Comparison of ENCODE assay signal across 20 cellular contexts in the genomic region with DNA sequence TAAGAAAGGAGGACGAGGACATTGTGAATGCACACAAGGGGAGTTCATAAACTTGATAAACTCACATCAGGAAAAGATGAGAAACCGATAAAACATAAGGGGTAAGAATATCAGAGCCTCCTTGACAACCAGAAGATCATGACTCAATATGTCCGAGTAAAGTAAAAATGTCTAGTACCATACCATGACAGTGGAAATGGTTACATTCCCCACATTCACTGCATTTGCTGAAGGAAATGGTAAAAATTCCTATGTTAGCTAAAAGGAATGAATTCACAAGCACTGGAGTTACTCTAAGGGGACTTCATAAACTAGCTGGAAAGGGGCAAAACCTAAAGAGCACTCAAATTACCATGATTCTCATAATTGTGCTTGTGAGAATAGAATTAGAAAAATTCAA. TPM values are rescaled to one million over a fixed set of nuclear protein-coding genes. Genes with fewer than 3 reads are reported as not detected.
DNase-seq lines count a peak whose midpoint lies in the region; ATAC-seq and TF ChIP-seq lines count a peak whose summit lies in the region.
"Had no signal": no experiment of that assay in that cellular context is flagged by ENCODE, and none has a peak within 500 bp of the region (broad histone marks: within the 10 kb centered on the region; RNA-seq: fewer than 3 reads in every experiment).

No MANE protein-coding gene starts in this region.

- H3K9me3 Mint-ChIP-seq in chondrocyte (ENCODE audit: low read depth), result peaks cover 10% of the 10 kb centered on the region
- peaks cover 24% of the 10 kb centered on the region for H3K9me3 Mint-ChIP-seq in nephron
- peaks cover 13 to 16% of the 10 kb centered on the region in 2 donors for H3K9me3 Mint-ChIP-seq in stimulated activated naive B cell treated with anti-CD40 and anti-IgM and Interleukin-4, amounts not matched to agents 10 μg/mL and 1 μg/mL and 100 μg/mL, for 72 hours

- H3K36me3 Mint-ChIP-seq in chondrocyte (ENCODE audit: low read depth) (peaks cover 7% of the 10 kb centered on the region), nephron (ENCODE audit: low read depth) (peaks cover 13% of the 10 kb centered on the region)
- peaks cover 0 to 5% of the 10 kb centered on the region in 2 donors for H3K36me3 Mint-ChIP-seq in stimulated activated naive B cell treated with anti-CD40 and anti-IgM and Interleukin-4, amounts not matched to agents 10 μg/mL and 1 μg/mL and 100 μg/mL, for 72 hours
- H3K36me3 Mint-ChIP-seq: CD4-positive, CD25-positive, alpha-beta regulatory T cell had no signal

- H3K27me3 Mint-ChIP-seq in chondrocyte (ENCODE audit: low read depth) (no peaks in the 10 kb centered on the region), nephron (ENCODE audit: low read depth) (peaks cover under 1% of the 10 kb centered on the region)
- H3K27me3 Mint-ChIP-seq in stimulated activated naive B cell treated with anti-CD40 and anti-IgM and Interleukin-4, amounts not matched to agents 10 μg/mL and 1 μg/mL and 100 μg/mL, for 72 hours, result no peaks in the 10 kb centered on the region
- H3K27me3 Mint-ChIP-seq: CD4-positive, CD25-positive, alpha-beta regulatory T cell had no signal

- no peak overlapping the region for H3K4me3 Mint-ChIP-seq in chondrocyte (ENCODE audit: unreplicated experiment)
- H3K4me3 Mint-ChIP-seq in nephron, result no peak overlapping the region
- H3K4me3 Mint-ChIP-seq in stimulated activated naive B cell treated with anti-CD40 and anti-IgM and Interleukin-4, amounts not matched to agents 10 μg/mL and 1 μg/mL and 100 μg/mL, for 72 hours, result no peak overlapping the region
- H3K4me3 Mint-ChIP-seq: CD4-positive, CD25-positive, alpha-beta regulatory T cell had no signal

- TF ChIP-seq CTCF in chondrocyte (IDR thresholded peaks at IDR 0.05), result no peak
- TF ChIP-seq CTCF in nephron (IDR thresholded peaks at IDR 0.05; ENCODE audit: unreplicated experiment in 3 of 3), result no peak

- peak; percentile 65 for DNase-seq in EH (ENCODE audit: low read depth)
- no peak for DNase-seq in chondrocyte (ENCODE audit: low spot score)
- DNase-seq in LoVo (ENCODE audit: low spot score), result no peak
- no peak for DNase-seq in A172 (ENCODE audit: low spot score)
- DNase-seq in NCI-H1105 treated with DMSO at 0.1 percent for 48 hours (lab: John Stamatoyannopoulos, UW), result no peak
- no peak for DNase-seq in stimulated activated naive B cell treated with anti-CD40 and anti-IgM and Interleukin-4, amounts not matched to agents 10 μg/mL and 1 μg/mL and 100 μg/mL, for 72 hours
- DNase-seq: 8988T; CD4-positive, CD25-positive, alpha-beta regulatory T cell; GOT3; NCI-H1092; NCI-H1436 treated with DMSO at 0.1 percent for 48 hours; NCI-H187 treated with DMSO at 0.1 percent for 48 hours; NCI-H2107; NCI-H446; NCI-H524 treated with DMSO at 0.1 percent for 48 hours; NCI-H774; PC-3 had no signal

- peak; percentile 48 for ATAC-seq in SK-N-SH treated with all-trans-retinoic acid at 6 μM for 48 hours
- ATAC-seq in stimulated activated naive B cell treated with anti-CD40 and anti-IgM and Interleukin-4, amounts not matched to agents 10 μg/mL and 1 μg/mL and 100 μg/mL, for 72 hours (replicated peaks), result no peak
- ATAC-seq: PC-3 had no signal

- H3K4me1 Mint-ChIP-seq in chondrocyte (ENCODE audit: low read depth) (peaks cover 17% of the 10 kb centered on the region), nephron (peaks cover 3% of the 10 kb centered on the region)
- H3K4me1 Mint-ChIP-seq in stimulated activated naive B cell treated with anti-CD40 and anti-IgM and Interleukin-4, amounts not matched to agents 10 μg/mL and 1 μg/mL and 100 μg/mL, for 72 hours, result no peaks in the 10 kb centered on the region
- H3K4me1 Mint-ChIP-seq: CD4-positive, CD25-positive, alpha-beta regulatory T cell had no signal

- H3K27ac Mint-ChIP-seq in chondrocyte (ENCODE audit: unreplicated experiment) (peak overlapping the region; percentile 71), nephron (peak overlapping the region in 2 of 3 experiments; percentile 16 to 33)
- no peak overlapping the region for H3K27ac Mint-ChIP-seq in stimulated activated naive B cell treated with anti-CD40 and anti-IgM and Interleukin-4, amounts not matched to agents 10 μg/mL and 1 μg/mL and 100 μg/mL, for 72 hours
- H3K27ac Mint-ChIP-seq: CD4-positive, CD25-positive, alpha-beta regulatory T cell had no signal

TF ChIP-seq in SK-N-SH treated with all-trans-retinoic acid at 6 μM for 48 hours, 23 proteins besides CTCF, POLR2A, EP300 and RAD21:
- TF ChIP-seq GLIS3 (CRISPR knock-in tag; IDR thresholded peaks at IDR 0.05) (no peak), ZFP30 (CRISPR knock-in tag; IDR thresholded peaks at IDR 0.05) (no peak), BACH2 (CRISPR knock-in tag; IDR thresholded peaks at IDR 0.05; ENCODE audit: borderline replicate concordance) (no peak), ZNF8 (CRISPR knock-in tag; IDR thresholded peaks at IDR 0.05) (no peak), OSR1 (CRISPR knock-in tag; IDR thresholded peaks at IDR 0.05) (no peak), ZNF70 (CRISPR knock-in tag; IDR thresholded peaks at IDR 0.05) (no peak)

RNA-seq across cellular contexts. Expression of a gene that starts 58.8 kb away (rescaled TPM):
- 0.97 to 1.7 TPM (median 1.4 TPM) in 3 replicates for total RNA-seq in chondrocyte
- total RNA-seq in A172 (2014; rRNA removed; shearing (Covaris generic)), result 1.1 and 1.9 TPM in 2 replicates
- total RNA-seq: CD4-positive, CD25-positive, alpha-beta regulatory T cell; G401; PC-3 had no signal
